18 cellular contexts compared by ENCODE assay signal in the genomic region with DNA sequence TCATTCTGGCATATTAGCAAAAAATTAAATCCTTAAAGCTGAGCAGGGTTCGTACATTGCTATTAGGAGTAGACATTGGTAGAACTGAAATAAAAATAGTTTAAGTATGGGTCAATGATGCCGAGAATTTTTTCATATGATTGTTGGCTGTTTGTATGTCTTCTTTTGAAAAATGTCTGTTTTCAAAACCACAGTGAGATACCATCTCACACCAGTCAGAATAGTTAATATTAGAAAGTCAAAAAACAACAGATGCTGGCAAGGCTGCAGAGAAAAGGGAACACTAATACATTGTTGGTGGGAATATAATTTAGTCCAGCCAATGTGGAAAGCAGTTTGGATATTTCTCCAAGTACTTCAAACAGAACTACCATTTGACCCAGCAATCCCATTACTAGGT.
A peak's percentile ranks its signal among the peaks of the same experiment; 100 is the strongest.
DNase-seq lines count a peak whose midpoint lies in the region; ATAC-seq and TF ChIP-seq lines count a peak whose summit lies in the region.
"Had no signal": no experiment of that assay in that cellular context is flagged by ENCODE, and none has a peak within 500 bp of the region (broad histone marks: within the 10 kb centered on the region; RNA-seq: fewer than 3 reads in every experiment).

No MANE protein-coding gene starts in this region.

- no peaks in the 10 kb centered on the region for H3K36me3 ChIP-seq in CD4-positive, CD25-positive, alpha-beta regulatory T cell (ENCODE audit: control insufficient read depth, insufficient read depth, low read length)
- no peaks in the 10 kb centered on the region for H3K36me3 ChIP-seq in HEK293 (ENCODE audit: control insufficient read depth in 2 of 2, insufficient read depth in 1 of 2, low read length in 2 of 2)
- H3K36me3 ChIP-seq: BE2C, BLaER1 had no signal

- no peaks in the 10 kb centered on the region for H3K9me3 ChIP-seq in CD4-positive, CD25-positive, alpha-beta regulatory T cell (ENCODE audit: control insufficient read depth in 2 of 2, low read length in 2 of 2)
- no peaks in the 10 kb centered on the region for H3K9me3 ChIP-seq in HEK293 (ENCODE audit: control insufficient read depth, insufficient read depth, low read depth, low read length)
- H3K9me3 ChIP-seq: BE2C, BLaER1, Caco-2 had no signal

- no peak for TF ChIP-seq CTCF in HEK293 (tag by site-specific recombination; IDR thresholded peaks at IDR 0.05)
- TF ChIP-seq CTCF in fibroblast of villous mesenchyme (IDR thresholded peaks at IDR 0.05; ENCODE audit: insufficient read depth, low read depth, low read length), result no peak
- no peak for TF ChIP-seq CTCF in foreskin fibroblast (IDR thresholded peaks at IDR 0.05; ENCODE audit: low read depth, low read length)

- no peak overlapping the region for H3K27ac ChIP-seq in CD4-positive, CD25-positive, alpha-beta regulatory T cell (ENCODE audit: insufficient read depth, low read length, poor library complexity, severe bottlenecking)
- no peak overlapping the region for H3K27ac ChIP-seq in HEK293 (ENCODE audit: extremely low read depth, low read depth, low read length)
- H3K27ac ChIP-seq: BLaER1 had no signal

- ATAC-seq in CD4-positive, CD25-positive, alpha-beta regulatory T cell (ENCODE audit: low read depth in 2 of 2), result no peak
- no peak for ATAC-seq in GM18909 (IDR thresholded peaks at IDR 0.05; ENCODE audit: poor library complexity, unreplicated experiment)
- ATAC-seq: CD8-positive, alpha-beta T cell had no signal

- H3K4me3 Mint-ChIP-seq in CD4-positive, CD25-positive, alpha-beta regulatory T cell, result no peak overlapping the region
- H3K4me3 Mint-ChIP-seq: CD14-positive monocyte; CD4-positive, alpha-beta T cell; CD8-positive, alpha-beta T cell had no signal

- no peaks in the 10 kb centered on the region for H3K36me3 Mint-ChIP-seq in CD4-positive, CD25-positive, alpha-beta regulatory T cell
- H3K36me3 Mint-ChIP-seq: CD14-positive monocyte; CD8-positive, alpha-beta T cell had no signal

- no peak for DNase-seq in CD4-positive, CD25-positive, alpha-beta regulatory T cell
- DNase-seq in fibroblast of villous mesenchyme (ENCODE audit: low read depth), result peak; percentile 11
- DNase-seq in foreskin fibroblast, result no peak
- DNase-seq in NCI-H1436 treated with DMSO at 0.1 percent for 48 hours (lab: John Stamatoyannopoulos, UW), result no peak
- DNase-seq: 8988T; ACHN; BE2C; C1 segment of cervical spinal cord; Caco-2; Calu3; CD4-positive, alpha-beta T cell; CD8-positive, alpha-beta T cell; DMS79 treated with DMSO at 0.1 percent for 48 hours; GF-D8 had no signal

- H3K27ac Mint-ChIP-seq in CD4-positive, CD25-positive, alpha-beta regulatory T cell, result peak overlapping the region in 2 of 3 donors; percentile 2 to 81
- H3K27ac Mint-ChIP-seq: CD14-positive monocyte; CD4-positive, alpha-beta T cell; CD8-positive, alpha-beta T cell had no signal

- CTCF ChIA-PET in HEK293 (lab: Yijun Ruan, JAX), result interaction anchor here (0.6 to 1.8 kb wide), 2 partner anchors 70 to 702 kb away, joined by 5 to 6 read pairs; no protein-coding TSS in a partner anchor

- H3K4me3 ChIP-seq in CD4-positive, CD25-positive, alpha-beta regulatory T cell (ENCODE audit: low read depth, low read length), result no peak overlapping the region
- H3K4me3 ChIP-seq in HEK293 (ENCODE audit: low read depth, low read length) (no peak overlapping the region), fibroblast of villous mesenchyme (ENCODE audit: low read depth, low read length) (no peak overlapping the region), foreskin fibroblast (ENCODE audit: low read depth in 1 of 2, low read length in 2 of 2) (no peak overlapping the region)
- H3K4me3 ChIP-seq: BLaER1 had no signal

- peaks cover 40% of the 10 kb centered on the region for H3K4me1 ChIP-seq in CD4-positive, CD25-positive, alpha-beta regulatory T cell (ENCODE audit: control insufficient read depth, insufficient read depth, low read length, poor library complexity, severe bottlenecking)
- peaks cover 20% of the 10 kb centered on the region for H3K4me1 ChIP-seq in HEK293 (ENCODE audit: control insufficient read depth, insufficient read depth, low read length)
- H3K4me1 ChIP-seq: BE2C, Caco-2 had no signal

- H3K27me3 Mint-ChIP-seq in CD4-positive, CD25-positive, alpha-beta regulatory T cell, result no peaks in the 10 kb centered on the region
- H3K27me3 Mint-ChIP-seq: CD4-positive, alpha-beta T cell had no signal

- POLR2A ChIA-PET in HEK293 (lab: Yijun Ruan, JAX), result no interaction called here

- no peaks in the 10 kb centered on the region for H3K27me3 ChIP-seq in CD4-positive, CD25-positive, alpha-beta regulatory T cell (ENCODE audit: control insufficient read depth, insufficient read depth, low read length)
- H3K27me3 ChIP-seq: BE2C, BLaER1 had no signal

- H3K4me1 Mint-ChIP-seq in CD4-positive, CD25-positive, alpha-beta regulatory T cell, result peaks cover 20 to 66% (median 46%) of the 10 kb centered on the region in 4 donors
- H3K4me1 Mint-ChIP-seq: CD14-positive monocyte had no signal

- H3K9me3 Mint-ChIP-seq in CD4-positive, CD25-positive, alpha-beta regulatory T cell, result peaks cover 0 to 2% (median 0%) of the 10 kb centered on the region in 7 donors
- H3K9me3 Mint-ChIP-seq: CD8-positive, alpha-beta T cell had no signal

TF ChIP-seq in HEK293, 187 proteins besides CTCF, POLR2A, EP300 and RAD21:
- TF ChIP-seq SETDB1 (IDR thresholded peaks at IDR 0.05; ENCODE audit: insufficient read length, low read length), result peak; percentile 31
- TF ChIP-seq WT1 (tag by site-specific recombination; IDR thresholded peaks at IDR 0.05), result no peak
